In genomic region chr6:25397406-25397805, GRCh38 we compare ENCODE assay signal across 32 cellular contexts.
"Had no signal": no experiment of that assay in that cellular context is flagged by ENCODE, and none has a peak within 500 bp of the region (broad histone marks: within the 10 kb centered on the region; RNA-seq: fewer than 3 reads in every experiment).

No MANE protein-coding gene starts in this region.

- H3K4me3 Mint-ChIP-seq: activated CD4-positive, alpha-beta memory T cell treated with anti-CD3 and anti-CD28 coated beads for 36 hours; activated CD4-positive, alpha-beta T cell treated with anti-CD3 and anti-CD28 coated beads, Interleukin-2, amount 10 ng/mL, durations not matched to agents 24 days and 14 days; activated naive CD4-positive, alpha-beta T cell treated with anti-CD3 and anti-CD28 coated beads for 36 hours; activated naive CD8-positive, alpha-beta T cell treated with anti-CD3 and anti-CD28 coated beads, Interleukin-2, amount 10 ng/mL, durations not matched to agents 7 days and 5 days; activated T-helper 1 cell treated with anti-CD3 and anti-CD28 coated beads, Interleukin-12 subunit alpha, Interleukin-12 subunit beta, Interleukin-2, Interleukin-4 antibody, amounts not matched to agents 30 ng/mL and 10 ng/mL and 1 ng/mL, durations not matched to agents 14 hours and 24 hours and 36 hours; brain; mesothelial cell of epicardium; naive thymus-derived CD8-positive, alpha-beta T cell; stimulated activated effector memory CD8-positive, alpha-beta T cell treated with anti-CD3 and anti-CD28 coated beads, Interleukin-12 subunit alpha, Interleukin-12 subunit beta, amount 100 ng/mL, for 72 hours; stimulated activated naive CD8-positive, alpha-beta T cell treated with anti-CD3 and anti-CD28 coated beads, Interleukin-15, Interleukin-2, amounts not matched to agents 100 ng/mL and 50 ng/mL, for 24 hours had no signal

- H3K36me3 ChIP-seq: ascending aorta, cardiac muscle cell, colonic mucosa, gastroesophageal sphincter, neutrophil, right lobe of liver, thoracic aorta, uterus had no signal

- H3K27me3 ChIP-seq: ascending aorta, cardiac muscle cell, colonic mucosa, gastroesophageal sphincter, hepatocyte, neutrophil, right lobe of liver, uterus had no signal

- H3K9me3 Mint-ChIP-seq: activated CD4-positive, alpha-beta memory T cell treated with anti-CD3 and anti-CD28 coated beads for 36 hours; activated CD4-positive, alpha-beta T cell treated with anti-CD3 and anti-CD28 coated beads, Interleukin-2, amount 10 ng/mL, durations not matched to agents 24 days and 14 days; activated naive CD4-positive, alpha-beta T cell treated with anti-CD3 and anti-CD28 coated beads for 36 hours; activated naive CD8-positive, alpha-beta T cell treated with anti-CD3 and anti-CD28 coated beads, Interleukin-2, amount 10 ng/mL, durations not matched to agents 7 days and 5 days; activated T-helper 1 cell treated with anti-CD3 and anti-CD28 coated beads, Interleukin-12 subunit alpha, Interleukin-12 subunit beta, Interleukin-2, Interleukin-4 antibody, amounts not matched to agents 30 ng/mL and 10 ng/mL and 1 ng/mL, durations not matched to agents 14 hours and 24 hours and 36 hours; brain; mesothelial cell of epicardium; naive thymus-derived CD8-positive, alpha-beta T cell; stimulated activated effector memory CD8-positive, alpha-beta T cell treated with anti-CD3 and anti-CD28 coated beads, Interleukin-12 subunit alpha, Interleukin-12 subunit beta, amount 100 ng/mL, for 72 hours; stimulated activated naive CD8-positive, alpha-beta T cell treated with anti-CD3 and anti-CD28 coated beads, Interleukin-15, Interleukin-2, amounts not matched to agents 100 ng/mL and 50 ng/mL, for 24 hours had no signal

- H3K4me1 Mint-ChIP-seq: activated CD4-positive, alpha-beta T cell treated with anti-CD3 and anti-CD28 coated beads, Interleukin-2, amount 10 ng/mL, durations not matched to agents 24 days and 14 days; activated naive CD8-positive, alpha-beta T cell treated with anti-CD3 and anti-CD28 coated beads, Interleukin-2, amount 10 ng/mL, durations not matched to agents 7 days and 5 days; stimulated activated effector memory CD8-positive, alpha-beta T cell treated with anti-CD3 and anti-CD28 coated beads, Interleukin-12 subunit alpha, Interleukin-12 subunit beta, amount 100 ng/mL, for 72 hours had no signal

- H2AFZ ChIP-seq: hepatocyte had no signal

- ATAC-seq: activated CD4-positive, CD25-positive, alpha-beta regulatory T cell treated with anti-CD3 and anti-CD28 coated beads, Interleukin-2, amount 50 U/mL, for 24 hours; gastroesophageal sphincter; left ventricle myocardium superior; naive thymus-derived CD8-positive, alpha-beta T cell; right lobe of liver; stimulated activated effector memory CD8-positive, alpha-beta T cell treated with anti-CD3 and anti-CD28 coated beads, Interleukin-12 subunit alpha, Interleukin-12 subunit beta, amount 100 ng/mL, for 72 hours had no signal

- DNase-seq: activated CD4-positive, alpha-beta memory T cell treated with anti-CD3 and anti-CD28 coated beads for 36 hours; activated CD4-positive, alpha-beta T cell treated with anti-CD3 and anti-CD28 coated beads, Interleukin-2, amount 10 ng/mL, durations not matched to agents 24 days and 14 days; activated CD8-positive, alpha-beta memory T cell treated with anti-CD3 and anti-CD28 coated beads, Interleukin-2, amount 50 U/mL, for 4 hours; activated effector memory CD4-positive, alpha-beta T cell treated with anti-CD3 and anti-CD28 coated beads, Interleukin-2, amount 50 U/mL, for 16 hours; activated naive CD4-positive, alpha-beta T cell treated with anti-CD3 and anti-CD28 coated beads for 36 hours; activated naive CD8-positive, alpha-beta T cell treated with anti-CD3 and anti-CD28 coated beads, Interleukin-2, amount 10 ng/mL, durations not matched to agents 7 days and 5 days; activated T-cell treated with anti-CD3 and anti-CD28 coated beads, Interleukin-2, amount 50 U/mL, for 1 hour; cerebellar nuclear complex; colonic mucosa; effector memory CD4-positive, alpha-beta T cell; islet precursor cell; left ventricle myocardium superior; mammary epithelial cell; naive thymus-derived CD8-positive, alpha-beta T cell; right lobe of liver; small intestine; stimulated activated CD4-positive, alpha-beta T cell treated with anti-CD3 and anti-CD28 coated beads, Interleukin-4, amount 100 ng/mL, for 24 hours; trophoblast cell; uterus had no signal

- H3K27ac Mint-ChIP-seq: activated CD4-positive, alpha-beta memory T cell treated with anti-CD3 and anti-CD28 coated beads for 36 hours; activated CD4-positive, alpha-beta T cell treated with anti-CD3 and anti-CD28 coated beads, Interleukin-2, amount 10 ng/mL, durations not matched to agents 24 days and 14 days; activated naive CD4-positive, alpha-beta T cell treated with anti-CD3 and anti-CD28 coated beads for 36 hours; activated naive CD8-positive, alpha-beta T cell treated with anti-CD3 and anti-CD28 coated beads, Interleukin-2, amount 10 ng/mL, durations not matched to agents 7 days and 5 days; activated T-helper 1 cell treated with anti-CD3 and anti-CD28 coated beads, Interleukin-12 subunit alpha, Interleukin-12 subunit beta, Interleukin-2, Interleukin-4 antibody, amounts not matched to agents 30 ng/mL and 10 ng/mL and 1 ng/mL, durations not matched to agents 14 hours and 24 hours and 36 hours; mesothelial cell of epicardium; stimulated activated effector memory CD8-positive, alpha-beta T cell treated with anti-CD3 and anti-CD28 coated beads, Interleukin-12 subunit alpha, Interleukin-12 subunit beta, amount 100 ng/mL, for 72 hours; stimulated activated naive CD8-positive, alpha-beta T cell treated with anti-CD3 and anti-CD28 coated beads, Interleukin-15, Interleukin-2, amounts not matched to agents 100 ng/mL and 50 ng/mL, for 24 hours had no signal

- H3K4me1 ChIP-seq: colonic mucosa, gastroesophageal sphincter, right lobe of liver had no signal

- H3K36me3 Mint-ChIP-seq: activated CD4-positive, alpha-beta memory T cell treated with anti-CD3 and anti-CD28 coated beads for 36 hours; activated naive CD8-positive, alpha-beta T cell treated with anti-CD3 and anti-CD28 coated beads, Interleukin-2, amount 10 ng/mL, durations not matched to agents 7 days and 5 days; brain; mesothelial cell of epicardium; naive thymus-derived CD8-positive, alpha-beta T cell; stimulated activated effector memory CD8-positive, alpha-beta T cell treated with anti-CD3 and anti-CD28 coated beads, Interleukin-12 subunit alpha, Interleukin-12 subunit beta, amount 100 ng/mL, for 72 hours had no signal

- H3K27me3 Mint-ChIP-seq: activated CD4-positive, alpha-beta memory T cell treated with anti-CD3 and anti-CD28 coated beads for 36 hours; activated CD4-positive, alpha-beta T cell treated with anti-CD3 and anti-CD28 coated beads, Interleukin-2, amount 10 ng/mL, durations not matched to agents 24 days and 14 days; activated naive CD8-positive, alpha-beta T cell treated with anti-CD3 and anti-CD28 coated beads, Interleukin-2, amount 10 ng/mL, durations not matched to agents 7 days and 5 days; naive thymus-derived CD8-positive, alpha-beta T cell; stimulated activated naive CD8-positive, alpha-beta T cell treated with anti-CD3 and anti-CD28 coated beads, Interleukin-15, Interleukin-2, amounts not matched to agents 100 ng/mL and 50 ng/mL, for 24 hours had no signal

- H3K27ac ChIP-seq: ascending aorta, cardiac muscle cell, colonic mucosa, gastroesophageal sphincter, hepatocyte, neutrophil, right lobe of liver, thoracic aorta, uterus, VCaP had no signal

- H3K9me3 ChIP-seq: ascending aorta, colonic mucosa, gastroesophageal sphincter, neutrophil, right lobe of liver, thoracic aorta, uterus had no signal

- H3K4me3 ChIP-seq: ascending aorta, cardiac muscle cell, colonic mucosa, gastroesophageal sphincter, hepatocyte, right lobe of liver, thoracic aorta, uterus had no signal

- H3K4me2 ChIP-seq: hepatocyte had no signal
